ENCODE assay signal across 1 cellular context in the genomic region with DNA sequence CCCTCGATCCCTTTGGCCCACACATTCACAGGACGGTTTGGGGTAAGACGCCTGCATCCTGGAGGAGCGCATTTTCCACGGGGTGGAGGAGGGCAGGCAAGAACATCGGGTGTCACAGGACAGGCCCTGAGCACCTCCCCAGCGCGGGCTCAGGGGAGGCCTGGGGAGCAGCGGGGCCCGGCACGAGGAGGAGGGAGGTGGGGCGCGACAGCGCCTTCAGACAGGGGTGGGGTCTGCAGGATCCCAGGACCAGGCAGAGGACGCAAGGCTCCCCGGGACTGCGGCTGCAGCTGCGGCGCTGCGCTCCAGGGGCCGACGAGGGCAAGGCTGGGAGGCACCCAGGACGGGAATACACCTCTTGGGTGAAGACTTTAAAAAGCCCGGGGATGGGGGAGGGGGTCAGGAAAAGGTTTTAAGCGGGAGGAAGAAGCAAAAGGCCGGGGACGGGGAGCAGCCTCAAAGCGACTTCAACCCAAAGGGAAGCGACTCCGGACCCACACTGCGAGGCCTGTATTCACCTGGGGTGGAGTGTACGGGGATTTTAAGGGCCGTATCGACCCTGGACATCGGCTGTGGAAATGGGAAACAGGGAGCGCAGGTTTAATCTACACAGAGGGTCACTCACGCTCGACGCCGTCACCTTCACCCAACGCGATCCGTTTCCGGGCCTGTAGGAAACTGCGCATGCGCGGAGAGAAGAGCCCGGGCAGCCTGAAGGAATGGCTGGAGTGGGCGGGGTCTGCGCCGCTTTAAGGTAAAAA.
TF ChIP-seq lines count a peak whose summit lies in the region.

A gene (minus strand): TSS at position 680 of the 761 bp plus-strand sequence. CDS start 10,234 bp downstream, outside the sequence.

TF ChIP-seq in SK-N-SH, 30 proteins besides CTCF, POLR2A, EP300 and RAD21 (continued from another document):
- TF ChIP-seq, protein P1, sequence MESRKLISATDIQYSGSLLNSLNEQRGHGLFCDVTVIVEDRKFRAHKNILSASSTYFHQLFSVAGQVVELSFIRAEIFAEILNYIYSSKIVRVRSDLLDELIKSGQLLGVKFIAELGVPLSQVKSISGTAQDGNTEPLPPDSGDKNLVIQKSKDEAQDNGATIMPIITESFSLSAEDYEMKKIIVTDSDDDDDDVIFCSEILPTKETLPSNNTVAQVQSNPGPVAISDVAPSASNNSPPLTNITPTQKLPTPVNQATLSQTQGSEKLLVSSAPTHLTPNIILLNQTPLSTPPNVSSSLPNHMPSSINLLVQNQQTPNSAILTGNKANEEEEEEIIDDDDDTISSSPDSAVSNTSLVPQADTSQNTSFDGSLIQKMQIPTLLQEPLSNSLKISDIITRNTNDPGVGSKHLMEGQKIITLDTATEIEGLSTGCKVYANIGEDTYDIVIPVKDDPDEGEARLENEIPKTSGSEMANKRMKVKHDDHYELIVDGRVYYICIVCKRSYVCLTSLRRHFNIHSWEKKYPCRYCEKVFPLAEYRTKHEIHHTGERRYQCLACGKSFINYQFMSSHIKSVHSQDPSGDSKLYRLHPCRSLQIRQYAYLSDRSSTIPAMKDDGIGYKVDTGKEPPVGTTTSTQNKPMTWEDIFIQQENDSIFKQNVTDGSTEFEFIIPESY (IDR thresholded peaks at IDR 0.05; ENCODE audit: borderline replicate concordance, low read depth): no peak
